In the genomic region with DNA sequence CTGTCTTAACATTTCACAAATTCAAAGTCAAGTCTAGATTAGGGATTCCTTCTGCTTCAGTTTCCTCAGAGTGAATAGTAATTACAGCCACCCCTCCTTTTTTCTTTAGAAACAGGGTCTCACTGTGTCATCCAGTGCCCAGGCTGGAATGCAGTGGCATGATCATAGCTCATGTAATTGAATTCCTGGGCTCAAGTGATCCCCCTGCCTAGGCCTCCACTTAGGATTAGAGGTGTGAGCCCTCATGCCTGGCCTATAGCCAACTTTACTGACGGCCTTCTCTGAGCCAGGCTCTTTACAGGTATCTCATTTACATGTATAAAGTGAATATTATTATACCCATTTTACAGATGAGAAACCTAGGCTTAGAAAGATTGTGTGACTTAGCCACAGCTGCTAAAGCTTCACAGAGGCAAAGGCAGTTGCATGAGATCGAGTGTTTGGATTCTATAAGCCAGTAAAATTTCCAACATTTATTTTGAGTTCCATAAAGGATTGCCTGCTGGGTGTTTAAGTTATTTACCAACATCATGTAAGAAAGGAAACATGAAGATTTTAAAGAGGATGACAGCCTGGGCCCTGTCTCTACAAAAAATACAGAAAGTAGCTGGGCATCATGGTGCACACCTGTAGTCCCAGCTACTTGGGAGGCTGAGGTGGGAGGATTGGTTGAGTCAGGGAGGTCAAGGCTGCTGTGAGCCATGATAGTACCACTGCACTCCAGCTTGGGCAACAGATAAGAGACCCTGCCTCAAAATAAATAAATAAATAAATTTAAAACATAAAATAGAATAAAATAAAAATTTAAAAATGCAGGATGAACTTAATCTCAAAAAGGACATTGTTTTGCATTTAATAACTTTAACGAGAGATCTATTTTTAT, we compare ENCODE assay signal across 9 cellular contexts. TPM values are rescaled to one million over a fixed set of nuclear protein-coding genes. Genes with fewer than 3 reads are reported as not detected.
DNase-seq lines count a peak whose midpoint lies in the region; ATAC-seq, FAIRE-seq and TF ChIP-seq lines count a peak whose summit lies in the region.
"Had no signal": no experiment of that assay in that cellular context is flagged by ENCODE, and none has a peak within 500 bp of the region (broad histone marks: within the 10 kb centered on the region; RNA-seq: fewer than 3 reads in every experiment).

No MANE protein-coding gene starts in this region.

- no peak overlapping the region for H3K9ac ChIP-seq in endothelial cell of umbilical vein (replicated peaks; ENCODE audit: extremely low read depth, insufficient read depth, low read length)

- no peaks in the 10 kb centered on the region for H3K27me3 ChIP-seq in endothelial cell of umbilical vein (ENCODE audit: control insufficient read depth in 2 of 2, insufficient read depth in 2 of 2, low read length in 2 of 2)
- no peaks in the 10 kb centered on the region for H3K27me3 ChIP-seq in sigmoid colon

- BruUV-seq in OCI-LY7 (replicated peaks; lab: Mats Ljungman, UMichigan) (TSS peak; percentile 64), endothelial cell of umbilical vein (replicated peaks; lab: Mats Ljungman, UMichigan) (no TSS peak)

- peak overlapping the region; percentile 74 for H3K4me2 ChIP-seq in OCI-LY7 (ENCODE audit: low read length)
- H3K4me2 ChIP-seq in endothelial cell of umbilical vein (ENCODE audit: insufficient read depth, low read length): peak overlapping the region; percentile 79

- H4K20me1 ChIP-seq in OCI-LY7 (ENCODE audit: insufficient read depth, low read length) (no peaks in the 10 kb centered on the region), endothelial cell of umbilical vein (replicated peaks; ENCODE audit: control insufficient read depth, extremely low read depth, insufficient read depth, low read length) (no peaks in the 10 kb centered on the region)

- H2AFZ ChIP-seq in OCI-LY7 (ENCODE audit: low read length) (no peak overlapping the region), endothelial cell of umbilical vein (ENCODE audit: low read depth, low read length) (no peak overlapping the region)

- WGBS in sigmoid colon, 2 donors: 62 to 83% methylated on average over 3 of the region's 3 CpGs

- H3K9me3 ChIP-seq in OCI-LY7 (ENCODE audit: low read length) (no peaks in the 10 kb centered on the region), endothelial cell of umbilical vein (replicated peaks; ENCODE audit: control insufficient read depth, insufficient read depth, low read length) (no peaks in the 10 kb centered on the region), sigmoid colon (no peaks in the 10 kb centered on the region)

- DNase-seq in DMS 273 (lab: John Stamatoyannopoulos, UW; ENCODE audit: unreplicated experiment) (peak; percentile 12), DMS 273 treated with DMSO at 0.1 percent for 48 hours (lab: John Stamatoyannopoulos, UW) (no peak), OCI-LY7 (ENCODE audit: low spot score) (no peak), endothelial cell of umbilical vein (ENCODE audit: low read depth, low spot score) (no peak), sigmoid colon (no peak), DMS153 (lab: John Stamatoyannopoulos, UW) (no peak)
- DNase-seq: 8988T had no signal

- ATAC-seq in HG02763 (IDR thresholded peaks at IDR 0.05; ENCODE audit: unreplicated experiment): no peak
- no peak for ATAC-seq in HG02981 (IDR thresholded peaks at IDR 0.05; ENCODE audit: unreplicated experiment)

- dilution Hi-C loops in endothelial cell of umbilical vein (cut with MboI; ENCODE audit: extremely low pct_ligation_motif_present, low sequenced_read_pairs): no loop called here

- no peaks in the 10 kb centered on the region for H3K9me1 ChIP-seq in endothelial cell of umbilical vein (replicated peaks; ENCODE audit: control insufficient read depth, extremely low read depth, insufficient read depth, low read length)

- FAIRE-seq in endothelial cell of umbilical vein (lab: Jason Lieb, UNC): no peak

- H3K9me2 ChIP-seq in OCI-LY7 (ENCODE audit: insufficient read depth, low read length): no peaks in the 10 kb centered on the region

- POLR2A ChIA-PET in OCI-LY7 (lab: Charles Lee) (interaction anchor here (0.5 kb wide), 1 partner anchor 96 kb away, joined by 3 read pairs; no protein-coding TSS in a partner anchor), endothelial cell of umbilical vein (lab: Charles Lee) (no interaction called here)

- TF ChIP-seq POLR2A in endothelial cell of umbilical vein (IDR thresholded peaks at IDR 0.05; ENCODE audit: low read depth, low read length): no peak
- TF ChIP-seq POLR2A in sigmoid colon (IDR thresholded peaks at IDR 0.05): no peak

- H3K36me3 ChIP-seq in OCI-LY7 (ENCODE audit: insufficient read depth, low read length) (peaks cover 12% of the 10 kb centered on the region), endothelial cell of umbilical vein (ENCODE audit: control insufficient read depth in 2 of 2, extremely low read depth in 1 of 2, insufficient read depth in 2 of 2, low read length in 2 of 2) (peaks cover 0 to 3% of the 10 kb centered on the region in 2 experiments), sigmoid colon (peaks cover 0 to 7% (median 0%) of the 10 kb centered on the region in 4 donors)

- TF ChIP-seq CTCF in OCI-LY7 (conservative IDR thresholded peaks at IDR 0.05; ENCODE audit: low read length) (no peak), endothelial cell of umbilical vein (IDR thresholded peaks at IDR 0.05; ENCODE audit: extremely low read depth in 1 of 2, insufficient read depth in 1 of 2, low read depth in 1 of 2, low read length in 2 of 2) (no peak), sigmoid colon (IDR thresholded peaks at IDR 0.05) (no peak)

- H3K4me3 ChIP-seq in OCI-LY7 (ENCODE audit: low read depth, low read length, poor library complexity, severe bottlenecking): peak overlapping the region; percentile 73
- H3K4me3 ChIP-seq in endothelial cell of umbilical vein (replicated peaks in 1 of 3; ENCODE audit: insufficient read depth in 1 of 3, low read depth in 1 of 3, low read length in 3 of 3): peak overlapping the region in 1 of 3 experiments; percentile 84
- H3K4me3 ChIP-seq in sigmoid colon: peak overlapping the region; percentile 38 to 80 (median 52)

- CTCF ChIA-PET in OCI-LY7 (lab: Charles Lee; ENCODE audit: unreplicated experiment) (no interaction called here), endothelial cell of umbilical vein (lab: Charles Lee) (interaction anchor here (1.1 to 1.9 kb wide), 2 partner anchors 120 to 129 kb away, joined by 3 to 10 read pairs; no protein-coding TSS in a partner anchor)

- H3K79me2 ChIP-seq in OCI-LY7 (ENCODE audit: insufficient read depth, low read depth, low read length) (peaks cover 8% of the 10 kb centered on the region; the same call in 1 of the 2 replicates), endothelial cell of umbilical vein (ENCODE audit: control insufficient read depth, insufficient read depth, low read length) (peaks cover 44% of the 10 kb centered on the region)

- TF ChIP-seq EP300 in sigmoid colon (IDR thresholded peaks at IDR 0.05): no peak

- H3K27ac ChIP-seq in OCI-LY7 (ENCODE audit: low read depth, low read length, poor library complexity, severe bottlenecking) (no peak overlapping the region), endothelial cell of umbilical vein (ENCODE audit: insufficient read depth, low read depth, low read length) (no peak overlapping the region), sigmoid colon (peak overlapping the region; percentile 13 to 88 (median 81))

- H3K4me1 ChIP-seq in OCI-LY7 (ENCODE audit: insufficient read depth, low read length, poor library complexity, severe bottlenecking) (no peaks in the 10 kb centered on the region), endothelial cell of umbilical vein (ENCODE audit: control insufficient read depth, extremely low read depth, insufficient read depth, low read length) (peaks cover 5% of the 10 kb centered on the region), sigmoid colon (peaks cover 0 to 23% (median 11%) of the 10 kb centered on the region in 4 donors)

- intact Hi-C loops in OCI-LY7 (cut with micrococcal nuclease; ENCODE audit: unreplicated experiment): loop anchor here (5.0 kb wide), 1 partner anchor 53 kb away; the partner anchor contains the start of gene TYMS
- intact Hi-C loops in endothelial cell of umbilical vein (cut with micrococcal nuclease): loop anchor here (1.0 kb wide), 1 partner anchor 86 kb away; no protein-coding TSS in a partner anchor
- intact Hi-C loops in sigmoid colon (cut with DNase I): loop anchor here (5.0 to 10.0 kb wide), 3 partner anchors 53 to 446 kb away; partner anchors contain the start of genes THOC1, TYMS and YES1

TF ChIP-seq in endothelial cell of umbilical vein, 7 proteins besides CTCF, POLR2A, EP300 and RAD21 (continues in another document):
- TF ChIP-seq, protein P1, sequence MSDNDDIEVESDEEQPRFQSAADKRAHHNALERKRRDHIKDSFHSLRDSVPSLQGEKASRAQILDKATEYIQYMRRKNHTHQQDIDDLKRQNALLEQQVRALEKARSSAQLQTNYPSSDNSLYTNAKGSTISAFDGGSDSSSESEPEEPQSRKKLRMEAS (IDR thresholded peaks at IDR 0.05; ENCODE audit: insufficient read depth, insufficient read length): no peak
- no peak for TF ChIP-seq MYC (IDR thresholded peaks at IDR 0.05; ENCODE audit: low read depth, low read length)

RNA-seq across cellular contexts. Expression of gene ENOSF1, which starts 1.8 kb away (rescaled TPM):
- total RNA-seq in OCI-LY7 (2014; rRNA removed; shearing (Covaris generic)): 30.5 and 40.1 TPM in 2 replicates
- 44.0 and 47.0 TPM in 2 replicates for total RNA-seq in OCI-LY7 (2022)
- total RNA-seq in endothelial cell of umbilical vein: 50.5 and 52.5 TPM in 2 replicates
- polyA plus RNA-seq in endothelial cell of umbilical vein: 15.3 and 19.5 TPM in 2 replicates
- 11.5 and 12.8 TPM in 2 replicates for polyA plus RNA-seq in endothelial cell of umbilical vein (2011; cell fraction: cytosol; rRNA removed)
- polyA plus RNA-seq in endothelial cell of umbilical vein (2011; cell fraction: nucleus; rRNA removed): 116 and 126 TPM in 2 replicates
- polyA plus RNA-seq in endothelial cell of umbilical vein (2012): 26.5 and 36.1 TPM in 2 replicates
- 44.4 and 54.8 TPM in 2 replicates for polyA minus RNA-seq in endothelial cell of umbilical vein
- 34.2 TPM for polyA minus RNA-seq in endothelial cell of umbilical vein (2011; cell fraction: cytosol; rRNA and poly(A)+ RNA removed)
- polyA minus RNA-seq in endothelial cell of umbilical vein (2011; cell fraction: nucleus; rRNA and poly(A)+ RNA removed): 58.8 and 67.4 TPM in 2 replicates
- 10 to 100 TPM; 37.5 to 56.9 (median 52.7) TPM for total RNA-seq in sigmoid colon
- polyA plus RNA-seq in sigmoid colon: 10 to 100 TPM; 16.8 to 43.6 (median 34.4) TPM

RNA-seq across cellular contexts. Expression of gene TYMS, which starts 53.2 kb away (rescaled TPM):
- 86.2 and 90.7 TPM in 2 replicates for total RNA-seq in OCI-LY7 (2014; rRNA removed; shearing (Covaris generic))
- total RNA-seq in OCI-LY7 (2022) (196 and 210 TPM in 2 replicates), endothelial cell of umbilical vein (189 and 200 TPM in 2 replicates), sigmoid colon (1 to 10 TPM in 3 of 4 donors, under 1 TPM in 1; 0.55 to 3.0 (median 1.1) TPM)
- polyA plus RNA-seq in endothelial cell of umbilical vein (136 TPM in 2 replicates), sigmoid colon (10 to 100 TPM in 2 of 3 donors, 1 to 10 TPM in 1; 7.8 to 62.0 (median 17.3) TPM)
- polyA plus RNA-seq in endothelial cell of umbilical vein (2011; cell fraction: cytosol; rRNA removed): 152 and 196 TPM in 2 replicates
- polyA plus RNA-seq in endothelial cell of umbilical vein (2011; cell fraction: nucleus; rRNA removed): 70.6 and 90.8 TPM in 2 replicates
- 93.2 and 200 TPM in 2 replicates for polyA plus RNA-seq in endothelial cell of umbilical vein (2012)
- 270 and 272 TPM in 2 replicates for polyA minus RNA-seq in endothelial cell of umbilical vein
- polyA minus RNA-seq in endothelial cell of umbilical vein (2011; cell fraction: cytosol; rRNA and poly(A)+ RNA removed): 197 TPM
- 28.7 and 38.8 TPM in 2 replicates for polyA minus RNA-seq in endothelial cell of umbilical vein (2011; cell fraction: nucleus; rRNA and poly(A)+ RNA removed)

Comparison
In these comparisons a context has a peak if more than half of its experiments do, and no peak if none do; other contexts are left out.
1. H3K27ac ChIP-seq: peak in sigmoid colon (4 of 4); none in OCI-LY7 (single experiment) and endothelial cell of umbilical vein (single experiment).
2. RNA of gene TYMS, which starts 53.2 kb away (total RNA-seq): 189 to 200 TPM in endothelial cell of umbilical vein and 86.2 to 210 TPM in OCI-LY7; 0.55 to 3.0 TPM in sigmoid colon; every median in the first group is over 10 times any median in the second.